ENCODE assay signal across 2 cellular contexts in the genomic region with DNA sequence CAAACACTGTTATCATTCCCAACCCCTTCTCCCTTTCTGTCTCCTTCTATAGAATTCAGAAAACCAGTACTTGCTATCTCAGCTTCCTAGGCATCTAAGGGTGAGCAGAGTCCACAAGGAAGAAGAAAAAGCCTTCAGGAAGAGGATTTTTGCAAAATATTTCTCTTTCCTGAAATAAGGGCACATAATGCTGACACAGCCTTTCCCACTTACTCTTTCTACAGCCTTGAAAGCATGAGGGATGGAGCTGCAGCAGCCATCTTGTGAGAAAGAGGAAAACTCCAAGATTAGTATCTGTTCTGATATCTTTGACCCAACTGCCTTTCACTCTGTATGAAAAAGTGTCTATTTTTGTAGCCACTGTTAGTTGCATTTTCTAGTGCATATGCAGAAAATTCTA.
TF ChIP-seq lines count a peak whose summit lies in the region.

No MANE protein-coding gene starts in this region.

TF ChIP-seq in HepG2, 621 proteins besides CTCF, POLR2A, EP300 and RAD21:
- TF ChIP-seq JUND (CRISPR knock-in tag; IDR thresholded peaks at IDR 0.05) (no peak), ZNF687 (CRISPR knock-in tag; IDR thresholded peaks at IDR 0.05) (no peak), MBD4 (IDR thresholded peaks at IDR 0.05; ENCODE audit: borderline replicate concordance, low read length) (no peak), NFYC (CRISPR knock-in tag; IDR thresholded peaks at IDR 0.05) (no peak), CBX5 (CRISPR knock-in tag; IDR thresholded peaks at IDR 0.05; ENCODE audit: borderline replicate concordance) (no peak), ARNT2 (CRISPR knock-in tag; IDR thresholded peaks at IDR 0.05; ENCODE audit: low read depth) (no peak), ZNF562 (CRISPR knock-in tag; IDR thresholded peaks at IDR 0.05; ENCODE audit: borderline replicate concordance) (no peak), MAFK (conservative IDR thresholded peaks at IDR 0.05 in 1 of 2, IDR thresholded peaks at IDR 0.05 in 1 of 2; ENCODE audit: low read length in 2 of 2) (peak; percentile 67 to 86), ZEB1 (IDR thresholded peaks at IDR 0.05; ENCODE audit: insufficient replicate concordance, low read depth) (no peak), RNF2 (conservative IDR thresholded peaks at IDR 0.05; ENCODE audit: low read depth) (no peak), ZSCAN31 (CRISPR knock-in tag; IDR thresholded peaks at IDR 0.05; ENCODE audit: low read depth) (no peak), MAFF (IDR thresholded peaks at IDR 0.05; ENCODE audit: low read depth, low read length) (peak; percentile 80)
- TF ChIP-seq, protein P1, sequence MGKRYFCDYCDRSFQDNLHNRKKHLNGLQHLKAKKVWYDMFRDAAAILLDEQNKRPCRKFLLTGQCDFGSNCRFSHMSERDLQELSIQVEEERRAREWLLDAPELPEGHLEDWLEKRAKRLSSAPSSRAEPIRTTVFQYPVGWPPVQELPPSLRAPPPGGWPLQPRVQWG (CRISPR knock-in tag; IDR thresholded peaks at IDR 0.05; ENCODE audit: borderline replicate concordance, low read depth): no peak
- TF ChIP-seq, protein P2, sequence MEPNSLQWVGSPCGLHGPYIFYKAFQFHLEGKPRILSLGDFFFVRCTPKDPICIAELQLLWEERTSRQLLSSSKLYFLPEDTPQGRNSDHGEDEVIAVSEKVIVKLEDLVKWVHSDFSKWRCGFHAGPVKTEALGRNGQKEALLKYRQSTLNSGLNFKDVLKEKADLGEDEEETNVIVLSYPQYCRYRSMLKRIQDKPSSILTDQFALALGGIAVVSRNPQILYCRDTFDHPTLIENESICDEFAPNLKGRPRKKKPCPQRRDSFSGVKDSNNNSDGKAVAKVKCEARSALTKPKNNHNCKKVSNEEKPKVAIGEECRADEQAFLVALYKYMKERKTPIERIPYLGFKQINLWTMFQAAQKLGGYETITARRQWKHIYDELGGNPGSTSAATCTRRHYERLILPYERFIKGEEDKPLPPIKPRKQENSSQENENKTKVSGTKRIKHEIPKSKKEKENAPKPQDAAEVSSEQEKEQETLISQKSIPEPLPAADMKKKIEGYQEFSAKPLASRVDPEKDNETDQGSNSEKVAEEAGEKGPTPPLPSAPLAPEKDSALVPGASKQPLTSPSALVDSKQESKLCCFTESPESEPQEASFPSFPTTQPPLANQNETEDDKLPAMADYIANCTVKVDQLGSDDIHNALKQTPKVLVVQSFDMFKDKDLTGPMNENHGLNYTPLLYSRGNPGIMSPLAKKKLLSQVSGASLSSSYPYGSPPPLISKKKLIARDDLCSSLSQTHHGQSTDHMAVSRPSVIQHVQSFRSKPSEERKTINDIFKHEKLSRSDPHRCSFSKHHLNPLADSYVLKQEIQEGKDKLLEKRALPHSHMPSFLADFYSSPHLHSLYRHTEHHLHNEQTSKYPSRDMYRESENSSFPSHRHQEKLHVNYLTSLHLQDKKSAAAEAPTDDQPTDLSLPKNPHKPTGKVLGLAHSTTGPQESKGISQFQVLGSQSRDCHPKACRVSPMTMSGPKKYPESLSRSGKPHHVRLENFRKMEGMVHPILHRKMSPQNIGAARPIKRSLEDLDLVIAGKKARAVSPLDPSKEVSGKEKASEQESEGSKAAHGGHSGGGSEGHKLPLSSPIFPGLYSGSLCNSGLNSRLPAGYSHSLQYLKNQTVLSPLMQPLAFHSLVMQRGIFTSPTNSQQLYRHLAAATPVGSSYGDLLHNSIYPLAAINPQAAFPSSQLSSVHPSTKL (CRISPR knock-in tag; IDR thresholded peaks at IDR 0.05): no peak

TF ChIP-seq in IMR-90, 13 proteins besides CTCF, POLR2A, EP300 and RAD21:
- TF ChIP-seq RCOR1 (IDR thresholded peaks at IDR 0.05; ENCODE audit: insufficient replicate concordance, low read length): no peak
- peak; percentile 83 for TF ChIP-seq MAFK (IDR thresholded peaks at IDR 0.05; ENCODE audit: low read depth, low read length)
